1 cellular context compared by ENCODE assay signal in genomic region chr10:112137381-112137987, GRCh38.
TF ChIP-seq lines count a peak whose summit lies in the region.

No MANE protein-coding gene starts in this region.

TF ChIP-seq in HepG2, 621 proteins besides CTCF, POLR2A, EP300 and RAD21 (continued from another document):
- TF ChIP-seq FOXM1 (CRISPR knock-in tag; IDR thresholded peaks at IDR 0.05) (no peak), GMEB2 (CRISPR knock-in tag; IDR thresholded peaks at IDR 0.05; ENCODE audit: low read depth) (no peak), KDM2A (CRISPR knock-in tag; IDR thresholded peaks at IDR 0.05; ENCODE audit: borderline replicate concordance, low read depth) (0 out of 2 replicates have a peak, but pooled peaks have one; percentile 31), SALL1 (CRISPR knock-in tag; IDR thresholded peaks at IDR 0.05) (0 out of 2 replicates have a peak, but pooled peaks have one; percentile 25), ATF7-NPFF (CRISPR knock-in tag; IDR thresholded peaks at IDR 0.05; ENCODE audit: low read depth) (no peak), ATF5 (CRISPR knock-in tag; IDR thresholded peaks at IDR 0.05; ENCODE audit: low read depth) (no peak), ZNF598 (CRISPR knock-in tag; IDR thresholded peaks at IDR 0.05; ENCODE audit: borderline replicate concordance) (no peak), SIX1 (CRISPR knock-in tag; IDR thresholded peaks at IDR 0.05; ENCODE audit: borderline replicate concordance) (no peak), HOXD1 (CRISPR knock-in tag; IDR thresholded peaks at IDR 0.05) (no peak), ZNF382 (CRISPR knock-in tag; IDR thresholded peaks at IDR 0.05; ENCODE audit: borderline replicate concordance) (no peak), GTF3A (CRISPR knock-in tag; conservative IDR thresholded peaks at IDR 0.05) (no peak), ZNF7 (CRISPR knock-in tag; IDR thresholded peaks at IDR 0.05) (no peak), MATR3 (CRISPR knock-in tag; IDR thresholded peaks at IDR 0.05) (no peak), SRSF1 (optimal IDR thresholded peaks at IDR 0.05; ENCODE audit: low read depth, low read length) (no peak), HNF1B (CRISPR knock-in tag; IDR thresholded peaks at IDR 0.05) (0 out of 2 replicates have a peak, but pooled peaks have one; percentile 23), ZNF251 (CRISPR knock-in tag; IDR thresholded peaks at IDR 0.05) (no peak), CEBPG (CRISPR knock-in tag; IDR thresholded peaks at IDR 0.05) (no peak), TEAD3 (CRISPR knock-in tag; optimal IDR thresholded peaks at IDR 0.05; ENCODE audit: borderline replicate concordance) (peak; percentile 98), FOSL2 (CRISPR knock-in tag; IDR thresholded peaks at IDR 0.05) (no peak), SUZ12 (IDR thresholded peaks at IDR 0.05; ENCODE audit: low read depth, low read length) (no peak), XRCC5 (optimal IDR thresholded peaks at IDR 0.05; ENCODE audit: low read length) (peak; percentile 78), MIXL1 (CRISPR knock-in tag; IDR thresholded peaks at IDR 0.05) (no peak), PCBP1 (IDR thresholded peaks at IDR 0.05; ENCODE audit: borderline replicate concordance, low read depth, low read length) (no peak), ZNF432 (CRISPR knock-in tag; IDR thresholded peaks at IDR 0.05; ENCODE audit: borderline replicate concordance) (no peak), ZNF501 (CRISPR knock-in tag; IDR thresholded peaks at IDR 0.05) (0 out of 2 replicates have a peak, but pooled peaks have one; percentile 25), CREM (IDR thresholded peaks at IDR 0.05) (no peak), CREM (CRISPR knock-in tag; IDR thresholded peaks at IDR 0.05) (no peak), NCOA2 (CRISPR knock-in tag; IDR thresholded peaks at IDR 0.05) (no peak), ZNF354B (CRISPR knock-in tag; IDR thresholded peaks at IDR 0.05) (no peak)
- TF ChIP-seq, protein P1, sequence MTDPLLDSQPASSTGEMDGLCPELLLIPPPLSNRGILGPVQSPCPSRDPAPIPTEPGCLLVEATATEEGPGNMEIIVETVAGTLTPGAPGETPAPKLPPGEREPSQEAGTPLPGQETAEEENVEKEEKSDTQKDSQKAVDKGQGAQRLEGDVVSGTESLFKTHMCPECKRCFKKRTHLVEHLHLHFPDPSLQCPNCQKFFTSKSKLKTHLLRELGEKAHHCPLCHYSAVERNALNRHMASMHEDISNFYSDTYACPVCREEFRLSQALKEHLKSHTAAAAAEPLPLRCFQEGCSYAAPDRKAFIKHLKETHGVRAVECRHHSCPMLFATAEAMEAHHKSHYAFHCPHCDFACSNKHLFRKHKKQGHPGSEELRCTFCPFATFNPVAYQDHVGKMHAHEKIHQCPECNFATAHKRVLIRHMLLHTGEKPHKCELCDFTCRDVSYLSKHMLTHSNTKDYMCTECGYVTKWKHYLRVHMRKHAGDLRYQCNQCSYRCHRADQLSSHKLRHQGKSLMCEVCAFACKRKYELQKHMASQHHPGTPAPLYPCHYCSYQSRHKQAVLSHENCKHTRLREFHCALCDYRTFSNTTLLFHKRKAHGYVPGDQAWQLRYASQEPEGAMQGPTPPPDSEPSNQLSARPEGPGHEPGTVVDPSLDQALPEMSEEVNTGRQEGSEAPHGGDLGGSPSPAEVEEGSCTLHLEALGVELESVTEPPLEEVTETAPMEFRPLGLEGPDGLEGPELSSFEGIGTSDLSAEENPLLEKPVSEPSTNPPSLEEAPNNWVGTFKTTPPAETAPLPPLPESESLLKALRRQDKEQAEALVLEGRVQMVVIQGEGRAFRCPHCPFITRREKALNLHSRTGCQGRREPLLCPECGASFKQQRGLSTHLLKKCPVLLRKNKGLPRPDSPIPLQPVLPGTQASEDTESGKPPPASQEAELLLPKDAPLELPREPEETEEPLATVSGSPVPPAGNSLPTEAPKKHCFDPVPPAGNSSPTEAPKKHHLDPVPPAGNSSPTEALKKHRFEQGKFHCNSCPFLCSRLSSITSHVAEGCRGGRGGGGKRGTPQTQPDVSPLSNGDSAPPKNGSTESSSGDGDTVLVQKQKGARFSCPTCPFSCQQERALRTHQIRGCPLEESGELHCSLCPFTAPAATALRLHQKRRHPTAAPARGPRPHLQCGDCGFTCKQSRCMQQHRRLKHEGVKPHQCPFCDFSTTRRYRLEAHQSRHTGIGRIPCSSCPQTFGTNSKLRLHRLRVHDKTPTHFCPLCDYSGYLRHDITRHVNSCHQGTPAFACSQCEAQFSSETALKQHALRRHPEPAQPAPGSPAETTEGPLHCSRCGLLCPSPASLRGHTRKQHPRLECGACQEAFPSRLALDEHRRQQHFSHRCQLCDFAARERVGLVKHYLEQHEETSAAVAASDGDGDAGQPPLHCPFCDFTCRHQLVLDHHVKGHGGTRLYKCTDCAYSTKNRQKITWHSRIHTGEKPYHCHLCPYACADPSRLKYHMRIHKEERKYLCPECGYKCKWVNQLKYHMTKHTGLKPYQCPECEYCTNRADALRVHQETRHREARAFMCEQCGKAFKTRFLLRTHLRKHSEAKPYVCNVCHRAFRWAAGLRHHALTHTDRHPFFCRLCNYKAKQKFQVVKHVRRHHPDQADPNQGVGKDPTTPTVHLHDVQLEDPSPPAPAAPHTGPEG (CRISPR knock-in tag; IDR thresholded peaks at IDR 0.05): no peak
- TF ChIP-seq, protein P2, sequence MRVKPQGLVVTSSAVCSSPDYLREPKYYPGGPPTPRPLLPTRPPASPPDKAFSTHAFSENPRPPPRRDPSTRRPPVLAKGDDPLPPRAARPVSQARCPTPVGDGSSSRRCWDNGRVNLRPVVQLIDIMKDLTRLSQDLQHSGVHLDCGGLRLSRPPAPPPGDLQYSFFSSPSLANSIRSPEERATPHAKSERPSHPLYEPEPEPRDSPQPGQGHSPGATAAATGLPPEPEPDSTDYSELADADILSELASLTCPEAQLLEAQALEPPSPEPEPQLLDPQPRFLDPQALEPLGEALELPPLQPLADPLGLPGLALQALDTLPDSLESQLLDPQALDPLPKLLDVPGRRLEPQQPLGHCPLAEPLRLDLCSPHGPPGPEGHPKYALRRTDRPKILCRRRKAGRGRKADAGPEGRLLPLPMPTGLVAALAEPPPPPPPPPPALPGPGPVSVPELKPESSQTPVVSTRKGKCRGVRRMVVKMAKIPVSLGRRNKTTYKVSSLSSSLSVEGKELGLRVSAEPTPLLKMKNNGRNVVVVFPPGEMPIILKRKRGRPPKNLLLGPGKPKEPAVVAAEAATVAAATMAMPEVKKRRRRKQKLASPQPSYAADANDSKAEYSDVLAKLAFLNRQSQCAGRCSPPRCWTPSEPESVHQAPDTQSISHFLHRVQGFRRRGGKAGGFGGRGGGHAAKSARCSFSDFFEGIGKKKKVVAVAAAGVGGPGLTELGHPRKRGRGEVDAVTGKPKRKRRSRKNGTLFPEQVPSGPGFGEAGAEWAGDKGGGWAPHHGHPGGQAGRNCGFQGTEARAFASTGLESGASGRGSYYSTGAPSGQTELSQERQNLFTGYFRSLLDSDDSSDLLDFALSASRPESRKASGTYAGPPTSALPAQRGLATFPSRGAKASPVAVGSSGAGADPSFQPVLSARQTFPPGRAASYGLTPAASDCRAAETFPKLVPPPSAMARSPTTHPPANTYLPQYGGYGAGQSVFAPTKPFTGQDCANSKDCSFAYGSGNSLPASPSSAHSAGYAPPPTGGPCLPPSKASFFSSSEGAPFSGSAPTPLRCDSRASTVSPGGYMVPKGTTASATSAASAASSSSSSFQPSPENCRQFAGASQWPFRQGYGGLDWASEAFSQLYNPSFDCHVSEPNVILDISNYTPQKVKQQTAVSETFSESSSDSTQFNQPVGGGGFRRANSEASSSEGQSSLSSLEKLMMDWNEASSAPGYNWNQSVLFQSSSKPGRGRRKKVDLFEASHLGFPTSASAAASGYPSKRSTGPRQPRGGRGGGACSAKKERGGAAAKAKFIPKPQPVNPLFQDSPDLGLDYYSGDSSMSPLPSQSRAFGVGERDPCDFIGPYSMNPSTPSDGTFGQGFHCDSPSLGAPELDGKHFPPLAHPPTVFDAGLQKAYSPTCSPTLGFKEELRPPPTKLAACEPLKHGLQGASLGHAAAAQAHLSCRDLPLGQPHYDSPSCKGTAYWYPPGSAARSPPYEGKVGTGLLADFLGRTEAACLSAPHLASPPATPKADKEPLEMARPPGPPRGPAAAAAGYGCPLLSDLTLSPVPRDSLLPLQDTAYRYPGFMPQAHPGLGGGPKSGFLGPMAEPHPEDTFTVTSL (CRISPR knock-in tag; IDR thresholded peaks at IDR 0.05; ENCODE audit: borderline replicate concordance): no peak
- TF ChIP-seq, protein P3, sequence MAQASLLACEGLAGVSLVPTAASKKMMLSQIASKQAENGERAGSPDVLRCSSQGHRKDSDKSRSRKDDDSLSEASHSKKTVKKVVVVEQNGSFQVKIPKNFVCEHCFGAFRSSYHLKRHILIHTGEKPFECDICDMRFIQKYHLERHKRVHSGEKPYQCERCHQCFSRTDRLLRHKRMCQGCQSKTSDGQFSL (CRISPR knock-in tag; IDR thresholded peaks at IDR 0.05): no peak
TF ChIP-seq in HepG2: peak in this region for 8.
